11 cellular contexts compared by ENCODE assay signal in genomic region chr1:192601145-192602048, GRCh38. TPM values are rescaled to one million over a fixed set of nuclear protein-coding genes. Genes with fewer than 3 reads are reported as not detected.
DNase-seq lines count a peak whose midpoint lies in the region; ATAC-seq and TF ChIP-seq lines count a peak whose summit lies in the region.
"Had no signal": no experiment of that assay in that cellular context is flagged by ENCODE, and none has a peak within 500 bp of the region (broad histone marks: within the 10 kb centered on the region; RNA-seq: fewer than 3 reads in every experiment).

No MANE protein-coding gene starts in this region.

- POLR2A ChIA-PET in activated CD4-positive, alpha-beta T cell treated with anti-CD3 and anti-CD28 coated beads, Interleukin-2, amount 10 ng/mL, durations not matched to agents 7 days and 5 days (lab: Charles Lee) = no interaction called here

- TF ChIP-seq POLR2A in Peyer's patch (IDR thresholded peaks at IDR 0.05) = no peak

- no peaks in the 10 kb centered on the region for H3K27me3 ChIP-seq in Karpas-422 (ENCODE audit: low read length)
- H3K27me3 ChIP-seq in smooth muscle cell (ENCODE audit: low read depth) = no peaks in the 10 kb centered on the region
- no peaks in the 10 kb centered on the region for H3K27me3 ChIP-seq in Peyer's patch

- no peak overlapping the region for H3K9ac ChIP-seq in Karpas-422 (ENCODE audit: low read length)
- no peak overlapping the region for H3K9ac ChIP-seq in smooth muscle cell (ENCODE audit: low read depth)

- no peaks in the 10 kb centered on the region for H4K20me1 ChIP-seq in Karpas-422 (ENCODE audit: insufficient read depth, low read depth, low read length)
- H4K20me1 ChIP-seq in smooth muscle cell (ENCODE audit: low read depth) = no peaks in the 10 kb centered on the region

- H3K27ac ChIP-seq in Karpas-422 (ENCODE audit: low read length) (no peak overlapping the region), smooth muscle cell (ENCODE audit: low read depth) (peak overlapping the region; percentile 67), Peyer's patch (no peak overlapping the region)

- peaks cover 2% of the 10 kb centered on the region for H3K27me3 Mint-ChIP-seq in activated CD4-positive, alpha-beta T cell treated with anti-CD3 and anti-CD28 coated beads, Interleukin-2, amount 10 ng/mL, durations not matched to agents 7 days and 5 days

- no peaks in the 10 kb centered on the region for H3F3A ChIP-seq in smooth muscle cell (ENCODE audit: low read depth)

- no peak overlapping the region for H3K4me3 Mint-ChIP-seq in activated CD4-positive, alpha-beta T cell treated with anti-CD3 and anti-CD28 coated beads, Interleukin-2, amount 10 ng/mL, durations not matched to agents 7 days and 5 days

- H3K36me3 Mint-ChIP-seq in activated CD4-positive, alpha-beta T cell treated with anti-CD3 and anti-CD28 coated beads, Interleukin-2, amount 10 ng/mL, durations not matched to agents 7 days and 5 days (ENCODE audit: low read depth) = no peaks in the 10 kb centered on the region

- H3K79me2 ChIP-seq in Karpas-422 (ENCODE audit: low read length) (no peaks in the 10 kb centered on the region), smooth muscle cell (ENCODE audit: low read depth) (no peaks in the 10 kb centered on the region)

- no peaks in the 10 kb centered on the region for H3K9me3 Mint-ChIP-seq in activated CD4-positive, alpha-beta T cell treated with anti-CD3 and anti-CD28 coated beads, Interleukin-2, amount 10 ng/mL, durations not matched to agents 7 days and 5 days

- H3K9me3 ChIP-seq in Karpas-422 (ENCODE audit: low read length) (no peaks in the 10 kb centered on the region), smooth muscle cell (replicated peaks; ENCODE audit: low read depth) (no peaks in the 10 kb centered on the region), Peyer's patch (no peaks in the 10 kb centered on the region)

- H3K4me3 ChIP-seq in Karpas-422 (ENCODE audit: low read length) (no peak overlapping the region), smooth muscle cell (no peak overlapping the region), Peyer's patch (no peak overlapping the region)

- CTCF ChIA-PET in activated CD4-positive, alpha-beta T cell treated with anti-CD3 and anti-CD28 coated beads, Interleukin-2, amount 10 ng/mL, durations not matched to agents 7 days and 5 days (lab: Charles Lee) = no interaction called here

- H3K36me3 ChIP-seq in Karpas-422 (ENCODE audit: insufficient read depth, low read length) = no peaks in the 10 kb centered on the region
- H3K36me3 ChIP-seq in smooth muscle cell (ENCODE audit: low read depth) = no peaks in the 10 kb centered on the region
- no peaks in the 10 kb centered on the region for H3K36me3 ChIP-seq in Peyer's patch

- WGBS in smooth muscle cell (ENCODE audit: low lambda C conversion rate) = 90% methylated on average over 2 of the region's 2 CpGs

- H2AFZ ChIP-seq in Karpas-422 (ENCODE audit: low read length) (no peak overlapping the region), smooth muscle cell (ENCODE audit: low read depth) (no peak overlapping the region)

- no peak overlapping the region for H3K27ac Mint-ChIP-seq in activated CD4-positive, alpha-beta T cell treated with anti-CD3 and anti-CD28 coated beads, Interleukin-2, amount 10 ng/mL, durations not matched to agents 7 days and 5 days

- H3K4me1 ChIP-seq in Karpas-422 (ENCODE audit: low read length) (peaks cover 27% of the 10 kb centered on the region), smooth muscle cell (ENCODE audit: low read depth) (peaks cover 9% of the 10 kb centered on the region), Peyer's patch (no peaks in the 10 kb centered on the region)

- H3K4me1 Mint-ChIP-seq in activated CD4-positive, alpha-beta T cell treated with anti-CD3 and anti-CD28 coated beads, Interleukin-2, amount 10 ng/mL, durations not matched to agents 7 days and 5 days = no peaks in the 10 kb centered on the region

- no peaks in the 10 kb centered on the region for H3K9me2 ChIP-seq in Karpas-422 (replicated peaks; ENCODE audit: insufficient read depth, low read length)

- no peak for DNase-seq in activated CD4-positive, CD25-positive, alpha-beta regulatory T cell treated with anti-CD3 and anti-CD28 coated beads, Interleukin-2, amount 50 U/mL, for 72 hours
- peak; percentile 34 for DNase-seq in Karpas-422
- DNase-seq in smooth muscle cell (lab: John Stamatoyannopoulos, UW; ENCODE audit: unreplicated experiment) = no peak
- DNase-seq in activated CD4-positive, alpha-beta T cell treated with anti-CD3 and anti-CD28 coated beads, Interleukin-2, amount 10 ng/mL, durations not matched to agents 7 days and 5 days = no peak
- DNase-seq in NCI-H510A (lab: John Stamatoyannopoulos, UW) = no peak
- DNase-seq in Peyer's patch = no peak
- DNase-seq: activated CD4-positive, alpha-beta T cell treated with anti-CD3 and anti-CD28 coated beads, Interleukin-2, amount 50 U/mL, for 48 hours; retina had no signal

- peak; percentile 53 to 60 for ATAC-seq in activated CD4-positive, CD25-positive, alpha-beta regulatory T cell treated with anti-CD3 and anti-CD28 coated beads, Interleukin-2, amount 50 U/mL, for 24 hours
- ATAC-seq in HG02588 (IDR thresholded peaks at IDR 0.05; ENCODE audit: unreplicated experiment) = peak; percentile 46
- ATAC-seq: HepG2 had no signal

- H3K4me2 ChIP-seq in Karpas-422 (ENCODE audit: low read depth, low read length, poor library complexity, severe bottlenecking) (no peak overlapping the region), smooth muscle cell (peak overlapping the region; percentile 59)

- TF ChIP-seq CTCF in smooth muscle cell (IDR thresholded peaks at IDR 0.05; ENCODE audit: borderline replicate concordance, insufficient read depth, poor library complexity, severe bottlenecking) (no peak), Peyer's patch (IDR thresholded peaks at IDR 0.05) (no peak)

RNA-seq across cellular contexts. Expression of gene RGS1, which starts 25.8 kb away (rescaled TPM):
- 0.22 and 3.5 TPM in 2 replicates for total RNA-seq in Karpas-422 (2014; rRNA removed; shearing (Covaris generic); ENCODE audit: low replicate concordance)
- 224 and 333 TPM in 2 replicates for total RNA-seq in smooth muscle cell
- 88.7 and 119 TPM in 2 replicates for polyA plus RNA-seq in smooth muscle cell
- total RNA-seq in activated CD4-positive, alpha-beta T cell treated with anti-CD3 and anti-CD28 coated beads, Interleukin-2, amount 10 ng/mL, durations not matched to agents 7 days and 5 days = 10 to 100 TPM; 14.2 to 14.8 TPM
- 100 to 1,000 TPM in 1 of 4 donors, 10 to 100 TPM in 2, 1 to 10 TPM in 1; 5.3 to 149 (median 20.0) TPM for total RNA-seq in Peyer's patch
- total RNA-seq: HepG2 had no signal
- polyA plus RNA-seq: HepG2 had no signal

RNA-seq across cellular contexts. Expression of gene RGS13, which starts 34.5 kb away (rescaled TPM):
- total RNA-seq in Karpas-422 (2014; rRNA removed; shearing (Covaris generic); ENCODE audit: low replicate concordance) = 176 and 462 TPM in 2 replicates
- total RNA-seq in smooth muscle cell (1.3 TPM in 1 of 2 replicates, not detected in the other), Peyer's patch (10 to 100 TPM in 1 of 4 donors, 1 to 10 TPM in 2, not detected in 1; 3.1 to 11.9 (median 6.6) TPM)
- polyA plus RNA-seq in smooth muscle cell = 0.27 and 0.45 TPM in 2 replicates
- not detected for total RNA-seq in activated CD4-positive, alpha-beta T cell treated with anti-CD3 and anti-CD28 coated beads, Interleukin-2, amount 10 ng/mL, durations not matched to agents 7 days and 5 days
- total RNA-seq: HepG2 had no signal
- polyA plus RNA-seq: HepG2 had no signal

Comparison
In these comparisons a context has a peak if more than half of its experiments do, and no peak if none do; other contexts are left out.
1. RNA of gene RGS13, which starts 34.5 kb away (total RNA-seq): 176 to 462 TPM in Karpas-422; 3.1 to 11.9 TPM in Peyer's patch, not detected in activated CD4-positive, alpha-beta T cell treated with anti-CD3 and anti-CD28 coated beads, Interleukin-2, amount 10 ng/mL, durations not matched to agents 7 days and 5 days and 1.3 TPM in smooth muscle cell; every median in the first group is over 10 times any median in the second.